ENCODE assay signal across 19 cellular contexts in genomic region chr1:202856034-202856433, GRCh38. TPM values are rescaled to one million over a fixed set of nuclear protein-coding genes. Genes with fewer than 3 reads are reported as not detected.
"Had no signal": no experiment of that assay in that cellular context is flagged by ENCODE, and none has a peak within 500 bp of the region (broad histone marks: within the 10 kb centered on the region; RNA-seq: fewer than 3 reads in every experiment).

No MANE protein-coding gene starts in this region.

- H3K36me3 ChIP-seq: esophagus squamous epithelium, left ventricle myocardium inferior, sigmoid colon, thoracic aorta, transverse colon had no signal

- H3K4me3 ChIP-seq: esophagus squamous epithelium, left ventricle myocardium inferior, lung, sigmoid colon, skin epidermis, thoracic aorta, transverse colon had no signal

- ATAC-seq: natural killer cell treated with Interleukin-12 subunit alpha and Interleukin-12 subunit beta and Interleukin-15 and Interleukin-18, amount 100 ng/mL, for 72 hours; stimulated activated naive B cell treated with anti-CD40 and anti-IgM and Interleukin-4, amounts not matched to agents 10 μg/mL and 1 μg/mL and 100 μg/mL, for 72 hours; stimulated activated naive CD8-positive, alpha-beta T cell treated with anti-CD3 and anti-CD28 coated beads, Interleukin-15, amount 100 ng/mL, for 72 hours had no signal

- DNase-seq: esophagus squamous epithelium; foreskin fibroblast; immature natural killer cell; left ventricle myocardium inferior; mesenchymal stem cell; midbrain; posterior cingulate gyrus; sigmoid colon; stimulated activated CD4-positive, alpha-beta T cell treated with anti-CD3 and anti-CD28 coated beads, Interleukin-2, amount 100 ng/mL, for 24 hours; stimulated activated CD4-positive, alpha-beta T cell treated with anti-CD3 and anti-CD28 coated beads, Interleukin-4, amount 100 ng/mL, for 4 hours; stimulated activated naive B cell treated with anti-CD40 and anti-IgM and Interleukin-4, amounts not matched to agents 10 μg/mL and 1 μg/mL and 100 μg/mL, for 72 hours; stimulated activated naive CD8-positive, alpha-beta T cell treated with anti-CD3 and anti-CD28 coated beads, Interleukin-15, amount 100 ng/mL, for 72 hours; transverse colon had no signal

- H3K27me3 ChIP-seq: esophagus squamous epithelium, sigmoid colon, transverse colon had no signal

- H3K27me3 Mint-ChIP-seq: natural killer cell treated with Interleukin-12 subunit alpha and Interleukin-12 subunit beta and Interleukin-15 and Interleukin-18, amount 100 ng/mL, for 72 hours had no signal

- H3K9me3 Mint-ChIP-seq: dendritic cell treated with granulocyte-macrophage colony-stimulating factor and Interleukin-4, amounts not matched to agents 40 ng/mL and 50 ng/mL, for 4 days; immature natural killer cell; natural killer cell treated with Interleukin-12 subunit alpha and Interleukin-12 subunit beta and Interleukin-15 and Interleukin-18, amount 100 ng/mL, for 72 hours; stimulated activated naive B cell treated with anti-CD40 and anti-IgM and Interleukin-4, amounts not matched to agents 10 μg/mL and 1 μg/mL and 100 μg/mL, for 72 hours; stimulated activated naive CD8-positive, alpha-beta T cell treated with anti-CD3 and anti-CD28 coated beads, Interleukin-15, amount 100 ng/mL, for 72 hours had no signal

- H3K4me3 Mint-ChIP-seq: dendritic cell treated with granulocyte-macrophage colony-stimulating factor and Interleukin-4, amounts not matched to agents 40 ng/mL and 50 ng/mL, for 4 days; immature natural killer cell; natural killer cell treated with Interleukin-12 subunit alpha and Interleukin-12 subunit beta and Interleukin-15 and Interleukin-18, amount 100 ng/mL, for 72 hours; stimulated activated naive B cell treated with anti-CD40 and anti-IgM and Interleukin-4, amounts not matched to agents 10 μg/mL and 1 μg/mL and 100 μg/mL, for 72 hours; stimulated activated naive CD8-positive, alpha-beta T cell treated with anti-CD3 and anti-CD28 coated beads, Interleukin-15, amount 100 ng/mL, for 72 hours had no signal

- H3K36me3 Mint-ChIP-seq: immature natural killer cell; natural killer cell treated with Interleukin-12 subunit alpha and Interleukin-12 subunit beta and Interleukin-15 and Interleukin-18, amount 100 ng/mL, for 72 hours; stimulated activated naive B cell treated with anti-CD40 and anti-IgM and Interleukin-4, amounts not matched to agents 10 μg/mL and 1 μg/mL and 100 μg/mL, for 72 hours had no signal

- H3K9me3 ChIP-seq: esophagus squamous epithelium, left ventricle myocardium inferior, sigmoid colon, thoracic aorta, transverse colon had no signal

- H3K27ac ChIP-seq: esophagus squamous epithelium, left ventricle myocardium inferior, sigmoid colon, skin epidermis, thoracic aorta had no signal

- H3K27ac Mint-ChIP-seq: dendritic cell treated with granulocyte-macrophage colony-stimulating factor and Interleukin-4, amounts not matched to agents 40 ng/mL and 50 ng/mL, for 4 days; immature natural killer cell; natural killer cell treated with Interleukin-12 subunit alpha and Interleukin-12 subunit beta and Interleukin-15 and Interleukin-18, amount 100 ng/mL, for 72 hours; stimulated activated naive B cell treated with anti-CD40 and anti-IgM and Interleukin-4, amounts not matched to agents 10 μg/mL and 1 μg/mL and 100 μg/mL, for 72 hours had no signal

RNA-seq across cellular contexts. Expression of gene PCAT6, which starts 45.3 kb away (rescaled TPM):
- total RNA-seq: sigmoid colon, subcutaneous adipose tissue, thoracic aorta, transverse colon had no signal
